Comparison of ENCODE assay signal across 10 cellular contexts in genomic region chr13:30576528-30576927, GRCh38. TPM values are rescaled to one million over a fixed set of nuclear protein-coding genes. Genes with fewer than 3 reads are reported as not detected.
DNase-seq lines count a peak whose midpoint lies in the region; ATAC-seq and TF ChIP-seq lines count a peak whose summit lies in the region.
"Had no signal": no experiment of that assay in that cellular context is flagged by ENCODE, and none has a peak within 500 bp of the region (broad histone marks: within the 10 kb centered on the region; RNA-seq: fewer than 3 reads in every experiment).

No MANE protein-coding gene starts in this region.

- no peaks in the 10 kb centered on the region for H3K36me3 ChIP-seq in CD8-positive, alpha-beta memory T cell (ENCODE audit: insufficient read depth, low read length)
- H3K36me3 ChIP-seq in liver (ENCODE audit: control insufficient read depth in 4 of 4, insufficient read depth in 3 of 4, low read depth in 1 of 4, low read length in 3 of 4), result no peaks in the 10 kb centered on the region

- ATAC-seq in GM21381 (IDR thresholded peaks at IDR 0.05; ENCODE audit: unreplicated experiment) (no peak), GM21528 (IDR thresholded peaks at IDR 0.05; ENCODE audit: low FRiP score, unreplicated experiment) (no peak)

- peak; percentile 36 to 62 for TF ChIP-seq RAD21 in liver (IDR thresholded peaks at IDR 0.05)

- H3K4me3 ChIP-seq in CD8-positive, alpha-beta memory T cell (ENCODE audit: low read length), result no peak overlapping the region
- H3K4me3 ChIP-seq in liver (ENCODE audit: low read depth in 1 of 3, low read length in 3 of 3), result no peak overlapping the region
- H3K4me3 ChIP-seq: psoas muscle had no signal

- POLR2A ChIA-PET in CD8-positive, alpha-beta memory T cell (lab: Charles Lee), result interaction anchor here (0.6 to 1.0 kb wide), 2 partner anchors 41 to 159 kb away, joined by 3 to 7 read pairs; partner anchors contain the start of genes ALOX5AP and USPL1

- peaks cover 4% of the 10 kb centered on the region for H3K27me3 ChIP-seq in CD8-positive, alpha-beta memory T cell (ENCODE audit: insufficient read depth, low read length, poor library complexity, severe bottlenecking)
- H3K27me3 ChIP-seq in liver (ENCODE audit: control insufficient read depth in 4 of 4, insufficient read depth in 4 of 4, low read length in 3 of 4), result no peaks in the 10 kb centered on the region

- H3K4me3 Mint-ChIP-seq in CD8-positive, alpha-beta memory T cell, result peak overlapping the region in 6 of 7 donors; percentile 0 to 42 (median 33)
- H3K4me3 Mint-ChIP-seq: endodermal cell had no signal

- H3K27me3 Mint-ChIP-seq in CD8-positive, alpha-beta memory T cell, result no peaks in the 10 kb centered on the region

- no peak overlapping the region for H3K27ac ChIP-seq in CD8-positive, alpha-beta memory T cell (ENCODE audit: low read depth, low read length)
- no peak overlapping the region for H3K27ac ChIP-seq in liver (ENCODE audit: low read depth in 1 of 2, low read length in 2 of 2)
- H3K27ac ChIP-seq: psoas muscle had no signal

- H3K4me1 ChIP-seq in CD8-positive, alpha-beta memory T cell (ENCODE audit: insufficient read depth, low read length), result peaks cover 30% of the 10 kb centered on the region
- H3K4me1 ChIP-seq in liver (ENCODE audit: control insufficient read depth in 4 of 4, insufficient read depth in 4 of 4, low read length in 3 of 4), result peaks cover 0 to 21% (median 8%) of the 10 kb centered on the region in 4 donors

- H3K27ac Mint-ChIP-seq in CD8-positive, alpha-beta memory T cell, result peak overlapping the region in 6 of 8 donors; percentile 1 to 73 (median 20)
- H3K27ac Mint-ChIP-seq: endodermal cell had no signal

- CTCF ChIA-PET in CD8-positive, alpha-beta memory T cell (lab: Charles Lee), result no interaction called here

- H3K9me3 Mint-ChIP-seq in CD8-positive, alpha-beta memory T cell, result no peaks in the 10 kb centered on the region
- H3K9me3 Mint-ChIP-seq: endodermal cell had no signal

- intact Hi-C loops in posterior cingulate gyrus (cut with DNase I), result no loop called here

- H3K9ac ChIP-seq in liver (ENCODE audit: low read depth in 1 of 2, low read length in 2 of 2), result no peak overlapping the region

- no peaks in the 10 kb centered on the region for H3K9me3 ChIP-seq in CD8-positive, alpha-beta memory T cell (ENCODE audit: low read length)
- H3K9me3 ChIP-seq in liver (ENCODE audit: control insufficient read depth in 4 of 4, low read length in 3 of 4), result no peaks in the 10 kb centered on the region
- H3K9me3 ChIP-seq: psoas muscle had no signal

- H3K4me1 Mint-ChIP-seq in CD8-positive, alpha-beta memory T cell, result peaks cover 32 to 45% (median 41%) of the 10 kb centered on the region in 3 donors
- H3K4me1 Mint-ChIP-seq: endodermal cell had no signal

- 20% methylated on average over 7 of the region's 7 CpGs for WGBS in liver

- no peaks in the 10 kb centered on the region for H3K36me3 Mint-ChIP-seq in CD8-positive, alpha-beta memory T cell

- DNase-seq in CD8-positive, alpha-beta memory T cell, result peak; percentile 10 to 67 (median 67)
- DNase-seq in NCI-H345 treated with DMSO at 0.1 percent for 48 hours (lab: John Stamatoyannopoulos, UW; ENCODE audit: unreplicated experiment), result peak; percentile 7
- peak; percentile 30 for DNase-seq in activated effector memory CD4-positive, alpha-beta T cell treated with Interleukin-2 at 50 U/mL for 16 hours
- no peak for DNase-seq in posterior cingulate gyrus
- no peak for DNase-seq in epidermal melanocyte (ENCODE audit: insufficient read length, low spot score)
- DNase-seq: endodermal cell, psoas muscle had no signal

- TF ChIP-seq CTCF in liver (IDR thresholded peaks at IDR 0.05; ENCODE audit: low read depth, low read length, missing input control), result no peak

TF ChIP-seq in liver, 16 proteins besides CTCF, POLR2A, EP300 and RAD21:
- TF ChIP-seq HNF4A (conservative IDR thresholded peaks at IDR 0.05) (peak in 1 of 2 donors; percentile 12), ZBTB33 (IDR thresholded peaks at IDR 0.05) (no peak), HNF4G (IDR thresholded peaks at IDR 0.05) (no peak), RXRA (IDR thresholded peaks at IDR 0.05) (peak; percentile 92 to 97), TAF1 (conservative IDR thresholded peaks at IDR 0.05) (no peak), NR2F2 (IDR thresholded peaks at IDR 0.05) (peak; percentile 21), MAX (IDR thresholded peaks at IDR 0.05) (no peak), JUND (IDR thresholded peaks at IDR 0.05) (no peak), GABPA (IDR thresholded peaks at IDR 0.05 in 1 of 2, conservative IDR thresholded peaks at IDR 0.05 in 1 of 2) (no peak), EGR1 (IDR thresholded peaks at IDR 0.05; ENCODE audit: low read depth in 2 of 2) (no peak), SP1 (IDR thresholded peaks at IDR 0.05) (peak; percentile 28), FOXA1 (IDR thresholded peaks at IDR 0.05) (no peak), FOXA2 (IDR thresholded peaks at IDR 0.05) (no peak), YY1 (IDR thresholded peaks at IDR 0.05) (no peak)
- TF ChIP-seq, protein P1, sequence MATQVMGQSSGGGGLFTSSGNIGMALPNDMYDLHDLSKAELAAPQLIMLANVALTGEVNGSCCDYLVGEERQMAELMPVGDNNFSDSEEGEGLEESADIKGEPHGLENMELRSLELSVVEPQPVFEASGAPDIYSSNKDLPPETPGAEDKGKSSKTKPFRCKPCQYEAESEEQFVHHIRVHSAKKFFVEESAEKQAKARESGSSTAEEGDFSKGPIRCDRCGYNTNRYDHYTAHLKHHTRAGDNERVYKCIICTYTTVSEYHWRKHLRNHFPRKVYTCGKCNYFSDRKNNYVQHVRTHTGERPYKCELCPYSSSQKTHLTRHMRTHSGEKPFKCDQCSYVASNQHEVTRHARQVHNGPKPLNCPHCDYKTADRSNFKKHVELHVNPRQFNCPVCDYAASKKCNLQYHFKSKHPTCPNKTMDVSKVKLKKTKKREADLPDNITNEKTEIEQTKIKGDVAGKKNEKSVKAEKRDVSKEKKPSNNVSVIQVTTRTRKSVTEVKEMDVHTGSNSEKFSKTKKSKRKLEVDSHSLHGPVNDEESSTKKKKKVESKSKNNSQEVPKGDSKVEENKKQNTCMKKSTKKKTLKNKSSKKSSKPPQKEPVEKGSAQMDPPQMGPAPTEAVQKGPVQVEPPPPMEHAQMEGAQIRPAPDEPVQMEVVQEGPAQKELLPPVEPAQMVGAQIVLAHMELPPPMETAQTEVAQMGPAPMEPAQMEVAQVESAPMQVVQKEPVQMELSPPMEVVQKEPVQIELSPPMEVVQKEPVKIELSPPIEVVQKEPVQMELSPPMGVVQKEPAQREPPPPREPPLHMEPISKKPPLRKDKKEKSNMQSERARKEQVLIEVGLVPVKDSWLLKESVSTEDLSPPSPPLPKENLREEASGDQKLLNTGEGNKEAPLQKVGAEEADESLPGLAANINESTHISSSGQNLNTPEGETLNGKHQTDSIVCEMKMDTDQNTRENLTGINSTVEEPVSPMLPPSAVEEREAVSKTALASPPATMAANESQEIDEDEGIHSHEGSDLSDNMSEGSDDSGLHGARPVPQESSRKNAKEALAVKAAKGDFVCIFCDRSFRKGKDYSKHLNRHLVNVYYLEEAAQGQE (IDR thresholded peaks at IDR 0.05), result no peak
- TF ChIP-seq, protein P2, sequence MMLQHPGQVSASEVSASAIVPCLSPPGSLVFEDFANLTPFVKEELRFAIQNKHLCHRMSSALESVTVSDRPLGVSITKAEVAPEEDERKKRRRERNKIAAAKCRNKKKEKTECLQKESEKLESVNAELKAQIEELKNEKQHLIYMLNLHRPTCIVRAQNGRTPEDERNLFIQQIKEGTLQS (IDR thresholded peaks at IDR 0.05), result no peak

RNA-seq across cellular contexts. Expression of gene USPL1, which starts 41.2 kb away (rescaled TPM):
- total RNA-seq in CD8-positive, alpha-beta memory T cell, result 10 to 100 TPM; 15.4 to 15.6 TPM
- 16.8 TPM for polyA plus RNA-seq in CD8-positive, alpha-beta memory T cell
- total RNA-seq in liver, result 10 to 100 TPM; 11.3 to 13.0 TPM
- polyA plus RNA-seq in liver, result 1 to 10 TPM; 4.1 to 5.2 TPM

Comparison
In these comparisons a context has a peak if more than half of its experiments do, and no peak if none do; other contexts are left out.
1. DNase-seq: peak in CD8-positive, alpha-beta memory T cell (5 of 5), NCI-H345 treated with DMSO at 0.1 percent for 48 hours (single experiment) and activated effector memory CD4-positive, alpha-beta T cell treated with Interleukin-2 at 50 U/mL for 16 hours (single experiment); none in posterior cingulate gyrus (0 of 10) and epidermal melanocyte (single experiment).